Comparison of ENCODE assay signal across 20 cellular contexts in genomic region chr2:160308476-160308875, GRCh38.
DNase-seq lines count a peak whose midpoint lies in the region; FAIRE-seq and TF ChIP-seq lines count a peak whose summit lies in the region.
"Had no signal": no experiment of that assay in that cellular context is flagged by ENCODE, and none has a peak within 500 bp of the region (broad histone marks: within the 10 kb centered on the region; RNA-seq: fewer than 3 reads in every experiment).

No MANE protein-coding gene starts in this region.

- POLR2A ChIA-PET in Caco-2 (lab: Charles Lee) = no interaction called here

- H3K27ac Mint-ChIP-seq in HFFc6 = peak overlapping the region; percentile 97
- peak overlapping the region; percentile 63 for H3K27ac Mint-ChIP-seq in chondrocyte (ENCODE audit: unreplicated experiment)
- H3K27ac Mint-ChIP-seq in nephron progenitor cell = peak overlapping the region; percentile 85
- no peak overlapping the region for H3K27ac Mint-ChIP-seq in Caco-2 (ENCODE audit: unreplicated experiment)
- H3K27ac Mint-ChIP-seq: stimulated activated memory B cell treated with anti-CD40 and anti-IgM and Interleukin-4, amounts not matched to agents 10 μg/mL and 1 μg/mL and 100 μg/mL, for 72 hours had no signal

- no peaks in the 10 kb centered on the region for H3K27me3 ChIP-seq in Caco-2 (replicated peaks; ENCODE audit: control insufficient read depth, insufficient read depth, low read length)
- H3K27me3 ChIP-seq: heart left ventricle, thyroid gland had no signal

- H3K9ac ChIP-seq in kidney (ENCODE audit: low read length in 2 of 2) = no peak overlapping the region

- peaks cover 82% of the 10 kb centered on the region for H3K4me1 Mint-ChIP-seq in HFFc6 (ENCODE audit: low read depth)
- H3K4me1 Mint-ChIP-seq in chondrocyte (ENCODE audit: low read depth) = peaks cover 53% of the 10 kb centered on the region
- H3K4me1 Mint-ChIP-seq in nephron progenitor cell = peaks cover 20% of the 10 kb centered on the region
- H3K4me1 Mint-ChIP-seq in Caco-2 (ENCODE audit: low read depth, unreplicated experiment) = no peaks in the 10 kb centered on the region
- H3K4me1 Mint-ChIP-seq: stimulated activated memory B cell treated with anti-CD40 and anti-IgM and Interleukin-4, amounts not matched to agents 10 μg/mL and 1 μg/mL and 100 μg/mL, for 72 hours had no signal

- no peaks in the 10 kb centered on the region for H3K9me3 ChIP-seq in kidney (ENCODE audit: control insufficient read depth in 1 of 2, low read length in 2 of 2)
- H3K9me3 ChIP-seq in Caco-2 = no peaks in the 10 kb centered on the region
- H3K9me3 ChIP-seq: heart left ventricle, thyroid gland had no signal

- H3K36me3 Mint-ChIP-seq in HFFc6 (ENCODE audit: low read depth) (peaks cover 30% of the 10 kb centered on the region), chondrocyte (ENCODE audit: low read depth) (peaks cover 19% of the 10 kb centered on the region), nephron progenitor cell (ENCODE audit: low read depth) (peaks cover 39% of the 10 kb centered on the region), Caco-2 (ENCODE audit: insufficient read depth, unreplicated experiment) (peaks cover 47% of the 10 kb centered on the region)

- H3K27me3 Mint-ChIP-seq in HFFc6 (ENCODE audit: insufficient read depth) (peaks cover 4% of the 10 kb centered on the region; the same call in 1 of the 2 replicates), chondrocyte (ENCODE audit: low read depth) (no peaks in the 10 kb centered on the region), nephron progenitor cell (ENCODE audit: low read depth, poor library complexity) (no peaks in the 10 kb centered on the region), Caco-2 (ENCODE audit: insufficient read depth, unreplicated experiment) (no peaks in the 10 kb centered on the region)
- H3K27me3 Mint-ChIP-seq: stimulated activated memory B cell treated with anti-CD40 and anti-IgM and Interleukin-4, amounts not matched to agents 10 μg/mL and 1 μg/mL and 100 μg/mL, for 72 hours had no signal

- no peak for FAIRE-seq in kidney (lab: Jason Lieb, UNC)

- H3K4me3 ChIP-seq in kidney (ENCODE audit: low read length in 2 of 2) (no peak overlapping the region), Caco-2 (ENCODE audit: low read depth, low read length) (no peak overlapping the region)
- H3K4me3 ChIP-seq: heart left ventricle, thyroid gland had no signal

- no peak for TF ChIP-seq CTCF in HFFc6 (IDR thresholded peaks at IDR 0.05)
- no peak for TF ChIP-seq CTCF in chondrocyte (IDR thresholded peaks at IDR 0.05)
- TF ChIP-seq CTCF in nephron progenitor cell (IDR thresholded peaks at IDR 0.05) = no peak
- TF ChIP-seq CTCF in kidney (IDR thresholded peaks at IDR 0.05; ENCODE audit: borderline replicate concordance, extremely low read depth, insufficient read depth) = no peak
- TF ChIP-seq CTCF in Caco-2 (IDR thresholded peaks at IDR 0.05; ENCODE audit: insufficient read depth in 1 of 2, low read depth in 1 of 2, low read length in 1 of 2, severe bottlenecking in 1 of 2, unreplicated experiment in 1 of 2) = no peak

- intact Hi-C loops in kidney (cut with DNase I) (no loop called here), Caco-2 (cut with micrococcal nuclease; ENCODE audit: unreplicated experiment) (no loop called here)

- CTCF ChIA-PET in Caco-2 (lab: Charles Lee) = no interaction called here

- peaks cover 0 to 3% of the 10 kb centered on the region in 2 donors for H3K4me1 ChIP-seq in kidney (ENCODE audit: control insufficient read depth in 1 of 2, insufficient read depth in 1 of 2, low read depth in 1 of 2, low read length in 2 of 2)
- no peaks in the 10 kb centered on the region for H3K4me1 ChIP-seq in Caco-2

- BruUV-seq in Caco-2 (replicated peaks; lab: Mats Ljungman, UMichigan) = no TSS peak

- DNase-seq in EH (ENCODE audit: low read depth) = peak; percentile 25
- no peak for DNase-seq in HFFc6
- no peak for DNase-seq in chondrocyte (ENCODE audit: low spot score)
- no peak for DNase-seq in nephron progenitor cell
- no peak for DNase-seq in kidney
- DNase-seq in NCI-H510A treated with DMSO at 0.1 percent for 48 hours (lab: John Stamatoyannopoulos, UW) = no peak
- no peak for DNase-seq in Caco-2
- DNase-seq: activated CD8-positive, alpha-beta memory T cell treated with anti-CD3 and anti-CD28 coated beads for 24 hours; activated naive CD4-positive, alpha-beta T cell treated with Interleukin-2 at 50 U/mL for 16 hours; activated T-cell treated with anti-CD3 and anti-CD28 coated beads, Interleukin-2, amount 50 U/mL, for 4 hours; aorta; DND-41; endodermal cell; H9; NCI-H1436; NCI-H524 treated with DMSO at 0.1 percent for 48 hours; occipital lobe; thyroid gland had no signal

- peaks cover 0 to 11% of the 10 kb centered on the region in 2 donors for H3K36me3 ChIP-seq in kidney (ENCODE audit: control insufficient read depth in 1 of 2, insufficient read depth in 2 of 2, low read length in 2 of 2)
- H3K36me3 ChIP-seq in Caco-2 (ENCODE audit: control insufficient read depth, insufficient read depth, low read length) = no peaks in the 10 kb centered on the region; the same call in 1 of the 2 replicates
- H3K36me3 ChIP-seq: thyroid gland had no signal

- H3K4me3 Mint-ChIP-seq in HFFc6 (peak overlapping the region; percentile 80), chondrocyte (ENCODE audit: unreplicated experiment) (no peak overlapping the region), nephron progenitor cell (no peak overlapping the region), Caco-2 (ENCODE audit: unreplicated experiment) (no peak overlapping the region)
- H3K4me3 Mint-ChIP-seq: activated T-cell treated with anti-CD3 and anti-CD28 coated beads, Interleukin-2, amount 50 U/mL, for 4 hours; endodermal cell; H9; stimulated activated memory B cell treated with anti-CD40 and anti-IgM and Interleukin-4, amounts not matched to agents 10 μg/mL and 1 μg/mL and 100 μg/mL, for 72 hours had no signal

- H3K9me3 Mint-ChIP-seq in HFFc6 = no peaks in the 10 kb centered on the region
- H3K9me3 Mint-ChIP-seq in chondrocyte (ENCODE audit: low read depth) = no peaks in the 10 kb centered on the region
- H3K9me3 Mint-ChIP-seq in nephron progenitor cell = no peaks in the 10 kb centered on the region
- H3K9me3 Mint-ChIP-seq in Caco-2 (ENCODE audit: unreplicated experiment) = no peaks in the 10 kb centered on the region
- H3K9me3 Mint-ChIP-seq: activated T-cell treated with anti-CD3 and anti-CD28 coated beads, Interleukin-2, amount 50 U/mL, for 4 hours; endodermal cell; H9; stimulated activated memory B cell treated with anti-CD40 and anti-IgM and Interleukin-4, amounts not matched to agents 10 μg/mL and 1 μg/mL and 100 μg/mL, for 72 hours had no signal

- H3K27ac ChIP-seq in kidney (ENCODE audit: low read depth in 2 of 2, low read length in 2 of 2) = no peak overlapping the region
- H3K27ac ChIP-seq: thyroid gland had no signal
